8 cellular contexts compared by ENCODE assay signal in genomic region chr5:119322948-119323629, GRCh38. TPM values are rescaled to one million over a fixed set of nuclear protein-coding genes. Genes with fewer than 3 reads are reported as not detected.
DNase-seq lines count a peak whose midpoint lies in the region; ATAC-seq and TF ChIP-seq lines count a peak whose summit lies in the region.

No MANE protein-coding gene starts in this region.

- POLR2A ChIA-PET in CD4-positive, alpha-beta memory T cell (lab: Charles Lee; ENCODE audit: partially characterized antibody) = interaction anchor here (1.0 to 3.7 kb wide), 17 partner anchors 8 to 252 kb away, joined by 3 to 56 read pairs (median 5); partner anchors contain the start of genes DMXL1 and TNFAIP8

- H3K27me3 Mint-ChIP-seq in CD4-positive, alpha-beta memory T cell = no peaks in the 10 kb centered on the region

- H3K27me3 ChIP-seq in CD4-positive, alpha-beta memory T cell (ENCODE audit: insufficient read depth, low read length) = no peaks in the 10 kb centered on the region
- H3K27me3 ChIP-seq in hepatocyte = no peaks in the 10 kb centered on the region

- WGBS in hepatocyte (ENCODE audit: low lambda C conversion rate, missing lambda C conversion rate) = 67% methylated on average over 3 of the region's 3 CpGs

- peak; percentile 56 for ATAC-seq in GM21529 (IDR thresholded peaks at IDR 0.05; ENCODE audit: unreplicated experiment)
- ATAC-seq in HG03095 (IDR thresholded peaks at IDR 0.05; ENCODE audit: unreplicated experiment) = no peak

- H3K4me1 ChIP-seq in CD4-positive, alpha-beta memory T cell (ENCODE audit: insufficient read depth, low read length) = peaks cover 96% of the 10 kb centered on the region
- H3K4me1 ChIP-seq in hepatocyte (ENCODE audit: insufficient read depth) = peaks cover 27% of the 10 kb centered on the region

- peaks cover 25% of the 10 kb centered on the region for H3K79me2 ChIP-seq in hepatocyte

- intact Hi-C loops in CD4-positive, alpha-beta memory T cell (cut with micrococcal nuclease) = no loop called here

- CTCF ChIA-PET in CD4-positive, alpha-beta memory T cell (lab: Charles Lee; ENCODE audit: partially characterized antibody) = interaction anchor here (1.0 to 3.8 kb wide), 10 partner anchors 8 to 89 kb away, joined by 3 to 17 read pairs (median 6); no protein-coding TSS in a partner anchor

- H3K9me2 ChIP-seq in hepatocyte (replicated peaks; ENCODE audit: insufficient read depth) = no peaks in the 10 kb centered on the region

- H3K9me3 Mint-ChIP-seq in CD4-positive, alpha-beta memory T cell = peaks cover 0 to 1% (median 0%) of the 10 kb centered on the region in 8 donors

- H3K27ac ChIP-seq in CD4-positive, alpha-beta memory T cell (ENCODE audit: low read depth, low read length) = peak overlapping the region; percentile 59
- H3K27ac ChIP-seq in SK-N-MC (peak overlapping the region; percentile 49), hepatocyte (peak overlapping the region; percentile 79)

- H2AFZ ChIP-seq in hepatocyte = no peak overlapping the region

- no peaks in the 10 kb centered on the region for H3K9me3 ChIP-seq in CD4-positive, alpha-beta memory T cell (ENCODE audit: control insufficient read depth in 1 of 2, low read length in 2 of 2)
- H3K9me3 ChIP-seq in SK-N-MC (ENCODE audit: low read depth, low read length) = no peaks in the 10 kb centered on the region
- H3K9me3 ChIP-seq in hepatocyte (ENCODE audit: low read depth) = no peaks in the 10 kb centered on the region

- H3K36me3 ChIP-seq in CD4-positive, alpha-beta memory T cell (ENCODE audit: insufficient read depth, low read length) = no peaks in the 10 kb centered on the region
- H3K36me3 ChIP-seq in SK-N-MC (ENCODE audit: insufficient read depth, low read length) (no peaks in the 10 kb centered on the region), hepatocyte (replicated peaks; ENCODE audit: insufficient read depth, low read depth) (no peaks in the 10 kb centered on the region)

- no peak for DNase-seq in CD4-positive, alpha-beta memory T cell
- DNase-seq in SK-N-MC (ENCODE audit: low read depth, low spot score) (no peak), hepatocyte (ENCODE audit: low spot score) (no peak), activated gamma-delta T cell (lab: John Stamatoyannopoulos, UW) (no peak), occipital lobe (lab: John Stamatoyannopoulos, UW) (no peak), DMS114 treated with DMSO at 0.1 percent for 48 hours (lab: John Stamatoyannopoulos, UW; ENCODE audit: unreplicated experiment) (no peak)

- H3K4me2 ChIP-seq in hepatocyte = no peak overlapping the region

- no peaks in the 10 kb centered on the region for H4K20me1 ChIP-seq in hepatocyte (ENCODE audit: insufficient read depth, poor library complexity, severe bottlenecking)

- peaks cover 77 to 96% (median 86%) of the 10 kb centered on the region in 4 donors for H3K4me1 Mint-ChIP-seq in CD4-positive, alpha-beta memory T cell

- H3K9ac ChIP-seq in SK-N-MC (ENCODE audit: insufficient read length) = no peak overlapping the region

- peak overlapping the region in 7 of 8 donors; percentile 62 to 90 (median 78) for H3K4me3 Mint-ChIP-seq in CD4-positive, alpha-beta memory T cell

- no peak overlapping the region for H3K4me3 ChIP-seq in CD4-positive, alpha-beta memory T cell (ENCODE audit: low read length in 2 of 2)
- H3K4me3 ChIP-seq in SK-N-MC (no peak overlapping the region), hepatocyte (no peak overlapping the region)

- peak overlapping the region; percentile 83 to 99 (median 91) for H3K27ac Mint-ChIP-seq in CD4-positive, alpha-beta memory T cell

- no peak for TF ChIP-seq CTCF in hepatocyte (IDR thresholded peaks at IDR 0.05; ENCODE audit: poor library complexity)

- H3K36me3 Mint-ChIP-seq in CD4-positive, alpha-beta memory T cell = peaks cover 12 to 23% of the 10 kb centered on the region in 2 donors

RNA-seq across cellular contexts. Expression of gene TNFAIP8, which starts 32.7 kb away (rescaled TPM):
- 100 to 1,000 TPM; 167 to 176 TPM for total RNA-seq in CD4-positive, alpha-beta memory T cell
- polyA plus RNA-seq in CD4-positive, alpha-beta memory T cell = 100 to 1,000 TPM; 277 to 423 TPM
- total RNA-seq in hepatocyte (33.9 and 37.6 TPM in 2 replicates), occipital lobe (5.0 TPM)
- polyA plus RNA-seq in hepatocyte = 18.3 and 23.4 TPM in 2 replicates
